10 cellular contexts compared by ENCODE assay signal in the genomic region with DNA sequence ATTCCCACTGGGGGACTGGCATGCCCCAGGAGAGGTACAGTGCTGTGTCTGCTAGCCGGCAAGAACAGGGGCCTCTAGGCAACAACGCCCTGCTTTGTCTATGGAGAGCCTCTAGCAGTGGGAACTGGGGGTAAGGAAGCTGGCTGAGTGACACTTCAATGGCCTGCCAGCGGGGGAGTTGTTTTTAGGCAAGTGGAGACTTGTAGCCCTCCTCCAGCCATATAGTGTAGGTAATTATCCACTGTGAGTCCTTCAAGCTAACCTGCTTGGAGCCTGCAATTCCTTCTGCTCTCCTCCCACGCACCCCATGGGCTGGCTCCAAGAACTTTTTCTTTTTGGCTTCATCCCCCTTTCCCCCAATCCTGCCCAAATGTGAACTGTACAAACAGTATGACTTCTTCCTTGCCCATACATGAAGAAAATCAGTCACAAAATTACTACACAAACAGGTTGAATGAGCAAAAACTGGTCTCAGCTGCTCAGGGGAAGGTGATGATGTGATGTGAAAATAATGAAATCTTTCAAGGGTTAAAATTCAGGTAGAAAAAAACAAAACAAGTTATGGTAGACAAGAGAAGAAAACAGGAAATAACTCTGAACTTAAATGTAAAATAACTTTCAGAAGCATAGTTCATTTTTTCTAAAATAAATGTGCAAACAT. TPM values are rescaled to one million over a fixed set of nuclear protein-coding genes. Genes with fewer than 3 reads are reported as not detected.
DNase-seq lines count a peak whose midpoint lies in the region; ATAC-seq and TF ChIP-seq lines count a peak whose summit lies in the region.
"Had no signal": no experiment of that assay in that cellular context is flagged by ENCODE, and none has a peak within 500 bp of the region (broad histone marks: within the 10 kb centered on the region; RNA-seq: fewer than 3 reads in every experiment).

No MANE protein-coding gene starts in this region.

- no peaks in the 10 kb centered on the region for H3K27me3 ChIP-seq in CD8-positive, alpha-beta T cell (ENCODE audit: insufficient read depth, low read length)
- peaks cover 57% of the 10 kb centered on the region for H3K27me3 ChIP-seq in BE2C

- TF ChIP-seq CTCF in CD8-positive, alpha-beta T cell (IDR thresholded peaks at IDR 0.05): no peak
- TF ChIP-seq CTCF in epithelial cell of esophagus (IDR thresholded peaks at IDR 0.05; ENCODE audit: insufficient read depth, low read depth, low read length, missing control alignments) (no peak), BE2C (IDR thresholded peaks at IDR 0.05; ENCODE audit: low read depth, low read length) (no peak)

- H3K27ac Mint-ChIP-seq in CD8-positive, alpha-beta T cell: peak overlapping the region; percentile 94

- H3K4me1 ChIP-seq in CD8-positive, alpha-beta T cell (ENCODE audit: insufficient read depth, low read length): peaks cover 98% of the 10 kb centered on the region
- H3K4me1 ChIP-seq in BE2C: no peaks in the 10 kb centered on the region
- H3K4me1 ChIP-seq: parathyroid adenoma had no signal

- H3K27me3 Mint-ChIP-seq in CD8-positive, alpha-beta T cell (ENCODE audit: low read depth): no peaks in the 10 kb centered on the region

- H3K9me3 Mint-ChIP-seq in CD8-positive, alpha-beta T cell: no peaks in the 10 kb centered on the region

- peak in 1 of 7 experiments; percentile 22 for DNase-seq in CD8-positive, alpha-beta T cell
- DNase-seq in NCI-H69 (lab: John Stamatoyannopoulos, UW) (peak; percentile 97), epithelial cell of esophagus (ENCODE audit: low read depth) (peak; percentile 70), 8988T (no peak), BE2C (no peak), NCI-H2171 treated with DMSO at 0.1 percent for 48 hours (lab: John Stamatoyannopoulos, UW) (no peak)
- DNase-seq: activated CD4-positive, CD25-positive, alpha-beta regulatory T cell treated with anti-CD3 and anti-CD28 coated beads, Interleukin-2, amount 50 U/mL, for 72 hours had no signal

- H3K4me1 Mint-ChIP-seq in CD8-positive, alpha-beta T cell (ENCODE audit: low read depth): peaks cover 85% of the 10 kb centered on the region

- peak overlapping the region; percentile 65 for H3K4me3 Mint-ChIP-seq in CD8-positive, alpha-beta T cell

- POLR2A ChIA-PET in CD8-positive, alpha-beta T cell (lab: Charles Lee): interaction anchor here (0.6 to 1.0 kb wide), 4 partner anchors 15 to 38 kb away, joined by 3 read pairs; no protein-coding TSS in a partner anchor

- H3K27ac ChIP-seq in CD8-positive, alpha-beta T cell (ENCODE audit: low read depth, low read length): peak overlapping the region; percentile 30
- H3K27ac ChIP-seq: parathyroid adenoma had no signal

- peak overlapping the region; percentile 26 for H3K4me3 ChIP-seq in CD8-positive, alpha-beta T cell (ENCODE audit: low read depth, low read length)
- no peak overlapping the region for H3K4me3 ChIP-seq in epithelial cell of esophagus (ENCODE audit: low read length)
- H3K4me3 ChIP-seq in BE2C (ENCODE audit: low read depth, low read length): no peak overlapping the region

- CTCF ChIA-PET in CD8-positive, alpha-beta T cell (lab: Charles Lee): interaction anchor here (0.7 to 1.0 kb wide), 3 partner anchors 10 to 105 kb away, joined by 3 to 4 read pairs (median 3); no protein-coding TSS in a partner anchor

- intact Hi-C loops in CD8-positive, alpha-beta T cell (cut with DNase I, micrococcal nuclease): loop anchor here in 1 of 2 experiments (1.0 kb wide), 2 partner anchors 8 to 19 kb away; no protein-coding TSS in a partner anchor

- H3K36me3 Mint-ChIP-seq in CD8-positive, alpha-beta T cell: peaks cover 67% of the 10 kb centered on the region

- ATAC-seq in CD8-positive, alpha-beta T cell: peak; percentile 10
- ATAC-seq in GM19463 (IDR thresholded peaks at IDR 0.05; ENCODE audit: unreplicated experiment) (peak; percentile 49), SK-N-SH treated with all-trans-retinoic acid at 6 μM for 48 hours (no peak)

- peaks cover 16% of the 10 kb centered on the region for H3K36me3 ChIP-seq in CD8-positive, alpha-beta T cell (ENCODE audit: insufficient read depth, low read length)
- H3K36me3 ChIP-seq in BE2C: no peaks in the 10 kb centered on the region

- no peaks in the 10 kb centered on the region for H3K9me3 ChIP-seq in CD8-positive, alpha-beta T cell (ENCODE audit: low read length)
- no peaks in the 10 kb centered on the region for H3K9me3 ChIP-seq in BE2C

TF ChIP-seq in SK-N-SH treated with all-trans-retinoic acid at 6 μM for 48 hours, 23 proteins besides CTCF, POLR2A, EP300 and RAD21 (continues in another document):
- no peak for TF ChIP-seq PPARA (CRISPR knock-in tag; IDR thresholded peaks at IDR 0.05; ENCODE audit: borderline replicate concordance)
- TF ChIP-seq ZFP3 (CRISPR knock-in tag; IDR thresholded peaks at IDR 0.05): no peak
- TF ChIP-seq SNAI2 (CRISPR knock-in tag; IDR thresholded peaks at IDR 0.05): no peak
- TF ChIP-seq ARNTL (CRISPR knock-in tag; IDR thresholded peaks at IDR 0.05; ENCODE audit: borderline replicate concordance, low read depth): no peak
- TF ChIP-seq TOX (CRISPR knock-in tag; IDR thresholded peaks at IDR 0.05; ENCODE audit: borderline replicate concordance): no peak
- TF ChIP-seq OSR1 (CRISPR knock-in tag; IDR thresholded peaks at IDR 0.05): no peak
- no peak for TF ChIP-seq BACH2 (CRISPR knock-in tag; IDR thresholded peaks at IDR 0.05; ENCODE audit: borderline replicate concordance)
- TF ChIP-seq ZNF565 (CRISPR knock-in tag; conservative IDR thresholded peaks at IDR 0.05; ENCODE audit: low read depth): no peak
- no peak for TF ChIP-seq CSRNP3 (CRISPR knock-in tag; IDR thresholded peaks at IDR 0.05)
- TF ChIP-seq CREB5 (CRISPR knock-in tag; IDR thresholded peaks at IDR 0.05; ENCODE audit: low read depth): no peak
- no peak for TF ChIP-seq ZNF8 (CRISPR knock-in tag; IDR thresholded peaks at IDR 0.05)
- TF ChIP-seq TSHZ2 (CRISPR knock-in tag; IDR thresholded peaks at IDR 0.05): no peak
- no peak for TF ChIP-seq ZNF70 (CRISPR knock-in tag; IDR thresholded peaks at IDR 0.05)

RNA-seq across cellular contexts. Expression of gene LEF1, which starts 33.1 kb away (rescaled TPM):
- 100 to 1,000 TPM; 325 to 335 TPM for total RNA-seq in CD8-positive, alpha-beta T cell
- not detected for polyA plus RNA-seq in BE2C (2012; ENCODE audit: insufficient read depth, insufficient read length, low read depth)

Comparison
In these comparisons a context has a peak if more than half of its experiments do, and no peak if none do; other contexts are left out.
1. DNase-seq: peak in NCI-H69 (single experiment) and epithelial cell of esophagus (single experiment); none in 8988T (single experiment), BE2C (single experiment) and NCI-H2171 treated with DMSO at 0.1 percent for 48 hours (single experiment).